In genomic region chr20:50073500-50073899, GRCh38 we compare ENCODE assay signal across 2 cellular contexts.
TF ChIP-seq lines count a peak whose summit lies in the region.

No MANE protein-coding gene starts in this region.

TF ChIP-seq in IMR-90, 13 proteins besides CTCF, POLR2A, EP300 and RAD21:
- no peak for TF ChIP-seq MXI1 (IDR thresholded peaks at IDR 0.05; ENCODE audit: borderline replicate concordance, low read depth, low read length)
- TF ChIP-seq ELK1 (IDR thresholded peaks at IDR 0.05; ENCODE audit: borderline replicate concordance, low read depth, low read length): no peak
- TF ChIP-seq MAZ (IDR thresholded peaks at IDR 0.05; ENCODE audit: borderline replicate concordance, low read depth, low read length): no peak
- TF ChIP-seq MAFK (IDR thresholded peaks at IDR 0.05; ENCODE audit: low read depth, low read length): no peak
TF ChIP-seq in IMR-90: peak in this region for 0.

TF ChIP-seq in H1, 55 proteins besides CTCF, POLR2A, EP300 and RAD21:
- TF ChIP-seq HDAC6 (IDR thresholded peaks at IDR 0.05; ENCODE audit: low read depth, low read length) (no peak), TAF1 (IDR thresholded peaks at IDR 0.05; ENCODE audit: low read depth, low read length) (no peak), NANOG (IDR thresholded peaks at IDR 0.05; ENCODE audit: insufficient read depth, low read depth, low read length, poor library complexity, severe bottlenecking) (no peak), RNF2 (IDR thresholded peaks at IDR 0.05; ENCODE audit: borderline replicate concordance, low read depth, low read length, missing control alignments, poor library complexity, severe bottlenecking) (no peak), RFX5 (IDR thresholded peaks at IDR 0.05; ENCODE audit: borderline replicate concordance, low read depth, low read length) (no peak), CHD7 (IDR thresholded peaks at IDR 0.05; ENCODE audit: insufficient replicate concordance, low read length) (no peak), SP2 (IDR thresholded peaks at IDR 0.05; ENCODE audit: low read length) (no peak), TAF7 (optimal IDR thresholded peaks at IDR 0.05; ENCODE audit: borderline replicate concordance, low read depth, low read length) (no peak), ATF2 (IDR thresholded peaks at IDR 0.05; ENCODE audit: low read length) (no peak), USF2 (IDR thresholded peaks at IDR 0.05; ENCODE audit: low read length) (no peak), TCF12 (IDR thresholded peaks at IDR 0.05; ENCODE audit: low read depth, low read length) (no peak), CBX8 (IDR thresholded peaks at IDR 0.05; ENCODE audit: borderline replicate concordance, low read depth, low read length) (no peak), PHF8 (conservative IDR thresholded peaks at IDR 0.05; ENCODE audit: low read depth, low read length) (no peak)
